In the genomic region with DNA sequence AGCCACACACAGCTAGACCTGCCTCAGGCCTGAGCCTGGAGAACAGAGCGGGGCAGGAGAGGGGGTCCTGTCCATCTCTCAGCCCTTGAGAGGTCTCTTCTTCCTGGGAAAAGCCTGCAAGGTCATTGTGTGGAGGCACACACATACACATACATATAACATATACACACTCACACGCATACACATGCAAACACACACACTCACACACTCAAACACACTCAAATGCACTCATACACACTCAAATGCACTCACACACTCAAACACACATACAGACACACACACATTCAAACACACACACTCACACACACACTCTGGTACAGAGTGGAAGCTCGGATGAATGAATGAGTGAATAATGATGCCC, we compare ENCODE assay signal across 17 cellular contexts. TPM values are rescaled to one million over a fixed set of nuclear protein-coding genes. Genes with fewer than 3 reads are reported as not detected.
A peak's percentile ranks its signal among the peaks of the same experiment; 100 is the strongest.
DNase-seq lines count a peak whose midpoint lies in the region; ATAC-seq, FAIRE-seq and TF ChIP-seq lines count a peak whose summit lies in the region.
"Had no signal": no experiment of that assay in that cellular context is flagged by ENCODE, and none has a peak within 500 bp of the region (broad histone marks: within the 10 kb centered on the region; RNA-seq: fewer than 3 reads in every experiment).

No MANE protein-coding gene starts in this region.

- H3K36me3 ChIP-seq in colonic mucosa (no peaks in the 10 kb centered on the region), mucosa of descending colon (ENCODE audit: low read depth) (no peaks in the 10 kb centered on the region), thyroid gland (no peaks in the 10 kb centered on the region)

- intact Hi-C loops in colonic mucosa (cut with DNase I): no loop called here
- intact Hi-C loops in mucosa of descending colon (cut with DNase I, micrococcal nuclease): no loop called here
- intact Hi-C loops in thyroid gland (cut with DNase I): no loop called here

- H3K9me3 ChIP-seq in colonic mucosa (no peaks in the 10 kb centered on the region), mucosa of descending colon (no peaks in the 10 kb centered on the region), thyroid gland (no peaks in the 10 kb centered on the region)

- TF ChIP-seq POLR2A in thyroid gland (IDR thresholded peaks at IDR 0.05): no peak

- H3K4me3 ChIP-seq in colonic mucosa (peak overlapping the region; percentile 30), mucosa of descending colon (no peak overlapping the region), thyroid gland (replicated peaks in 1 of 3) (no peak overlapping the region)
- H3K4me3 ChIP-seq: GM23248 had no signal

- peak overlapping the region; percentile 76 for H3K27ac ChIP-seq in colonic mucosa
- peak overlapping the region in 2 of 3 donors; percentile 59 to 65 for H3K27ac ChIP-seq in thyroid gland
- H3K27ac ChIP-seq: GM23248 had no signal

- peak overlapping the region; percentile 47 to 88 for H3K9ac ChIP-seq in colonic mucosa (ENCODE audit: low read depth in 2 of 2, low read length in 2 of 2)
- H3K9ac ChIP-seq: GM23248 had no signal

- DNase-seq in HTR-8/SVneo (ENCODE audit: insufficient read length, low spot score): no peak
- DNase-seq in colonic mucosa: no peak
- no peak for DNase-seq in mucosa of descending colon
- no peak for DNase-seq in thyroid gland
- DNase-seq in NCI-H2029 treated with DMSO at 0.1 percent for 48 hours (lab: John Stamatoyannopoulos, UW): no peak
- DNase-seq in stimulated activated CD4-positive, alpha-beta T cell treated with anti-CD3 and anti-CD28 coated beads, Interleukin-4, amount 100 ng/mL, for 4 hours: no peak
- DNase-seq in NCI-H774 (lab: John Stamatoyannopoulos, UW): no peak
- DNase-seq: CD4-positive, alpha-beta memory T cell; GM23248; KG1; NCI-H1092 treated with DMSO at 0.1 percent for 48 hours; NCI-H1694; NCI-H526 treated with DMSO at 0.1 percent for 48 hours had no signal

- 95 to 98% methylated on average over 3 of the region's 3 CpGs for WGBS in thyroid gland, 2 donors

- H3K4me1 ChIP-seq in colonic mucosa (peaks cover 4% of the 10 kb centered on the region), mucosa of descending colon (ENCODE audit: low read depth) (peaks cover 11% of the 10 kb centered on the region), thyroid gland (peaks cover 11 to 38% of the 10 kb centered on the region in 2 donors)

- TF ChIP-seq CTCF in colonic mucosa (IDR thresholded peaks at IDR 0.05) (no peak), mucosa of descending colon (IDR thresholded peaks at IDR 0.05) (no peak), thyroid gland (IDR thresholded peaks at IDR 0.05) (no peak)

- H3K27me3 ChIP-seq in colonic mucosa: no peaks in the 10 kb centered on the region
- H3K27me3 ChIP-seq in thyroid gland: no peaks in the 10 kb centered on the region

- peak; percentile 94 for FAIRE-seq in HTR-8/SVneo (lab: Jason Lieb, UNC)
- FAIRE-seq: D721Med had no signal

- ATAC-seq in mucosa of descending colon: peak; percentile 3
- no peak for ATAC-seq in HG03521 (IDR thresholded peaks at IDR 0.05; ENCODE audit: unreplicated experiment)

RNA-seq across cellular contexts. Expression of gene TLDC2, which starts 0.5 kb away (rescaled TPM):
- total RNA-seq in colonic mucosa (10 to 100 TPM; 18.1 to 29.7 TPM), mucosa of descending colon (10 to 100 TPM; 11.6 to 35.0 (median 30.0) TPM), thyroid gland (1 to 10 TPM in 2 of 4 donors, under 1 TPM in 2; 0.45 to 2.5 (median 1.1) TPM)
- total RNA-seq: B cell; CD4-positive, alpha-beta memory T cell; M059J had no signal
